Comparison of ENCODE assay signal across 1 cellular context in the genomic region with DNA sequence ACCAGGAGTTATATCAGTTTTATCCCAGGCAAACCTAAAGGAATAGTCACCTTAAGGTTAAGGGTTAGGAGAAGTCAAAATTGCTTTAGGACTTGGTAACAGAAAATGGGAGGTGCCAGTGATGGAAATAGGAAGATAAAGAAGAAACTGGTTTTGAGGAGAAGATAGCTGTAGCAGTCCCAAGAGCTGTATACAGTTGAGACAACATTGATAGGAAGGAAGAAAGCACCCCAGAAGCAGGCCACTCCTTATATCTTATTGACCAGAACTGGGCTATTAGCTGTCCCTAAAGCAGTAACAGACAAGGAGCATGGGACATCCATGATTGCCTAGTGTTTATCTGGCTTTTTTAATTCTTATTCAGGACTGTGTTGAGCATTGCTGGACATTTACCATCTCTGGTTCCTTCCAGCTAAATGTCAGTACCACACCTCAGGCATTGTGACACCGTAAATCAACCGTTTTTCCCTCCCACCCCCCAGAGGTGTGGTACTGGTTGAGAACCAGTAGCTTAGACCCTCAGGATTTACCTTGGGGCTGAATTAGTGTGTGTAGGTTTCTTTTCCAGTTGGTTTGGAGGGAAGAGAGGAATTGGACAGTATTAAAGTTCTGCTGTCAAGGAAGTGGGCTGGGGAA.
TF ChIP-seq lines count a peak whose summit lies in the region.

No MANE protein-coding gene starts in this region.

TF ChIP-seq in K562, 482 proteins besides CTCF, POLR2A, EP300 and RAD21 (continued from another document):
- TF ChIP-seq, protein P1, sequence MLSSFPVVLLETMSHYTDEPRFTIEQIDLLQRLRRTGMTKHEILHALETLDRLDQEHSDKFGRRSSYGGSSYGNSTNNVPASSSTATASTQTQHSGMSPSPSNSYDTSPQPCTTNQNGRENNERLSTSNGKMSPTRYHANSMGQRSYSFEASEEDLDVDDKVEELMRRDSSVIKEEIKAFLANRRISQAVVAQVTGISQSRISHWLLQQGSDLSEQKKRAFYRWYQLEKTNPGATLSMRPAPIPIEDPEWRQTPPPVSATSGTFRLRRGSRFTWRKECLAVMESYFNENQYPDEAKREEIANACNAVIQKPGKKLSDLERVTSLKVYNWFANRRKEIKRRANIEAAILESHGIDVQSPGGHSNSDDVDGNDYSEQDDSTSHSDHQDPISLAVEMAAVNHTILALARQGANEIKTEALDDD (IDR thresholded peaks at IDR 0.05), result peak; percentile 66
- TF ChIP-seq ARID1B (IDR thresholded peaks at IDR 0.05) (peak; percentile 77), GTF2A2 (tag; IDR thresholded peaks at IDR 0.05) (0 out of 2 replicates have a peak, but pooled peaks have one; percentile 46), NR2C1 (IDR thresholded peaks at IDR 0.05) (0 out of 2 replicates have a peak, but pooled peaks have one; percentile 20), NR2C1 (tag; IDR thresholded peaks at IDR 0.05) (no peak), KDM1A (IDR thresholded peaks at IDR 0.05) (peak in 1 of 2 experiments; percentile 43; a peak in 1 of 4 replicates), ELF4 (CRISPR knock-in tag; IDR thresholded peaks at IDR 0.05) (0 out of 2 replicates have a peak, but pooled peaks have one; percentile 3), ZNF778 (CRISPR knock-in tag; IDR thresholded peaks at IDR 0.05) (no peak), PML (IDR thresholded peaks at IDR 0.05; ENCODE audit: low read length) (peak; percentile 24; the same call in 1 of the 2 replicates), HDAC2 (IDR thresholded peaks at IDR 0.05) (peak; percentile 43; the same call in 1 of the 2 replicates), ZNF121 (CRISPR knock-in tag; conservative IDR thresholded peaks at IDR 0.05) (no peak), GATAD2B (IDR thresholded peaks at IDR 0.05; ENCODE audit: borderline replicate concordance) (peak; percentile 61; the same call in 1 of the 2 replicates)
- TF ChIP-seq, protein P2, sequence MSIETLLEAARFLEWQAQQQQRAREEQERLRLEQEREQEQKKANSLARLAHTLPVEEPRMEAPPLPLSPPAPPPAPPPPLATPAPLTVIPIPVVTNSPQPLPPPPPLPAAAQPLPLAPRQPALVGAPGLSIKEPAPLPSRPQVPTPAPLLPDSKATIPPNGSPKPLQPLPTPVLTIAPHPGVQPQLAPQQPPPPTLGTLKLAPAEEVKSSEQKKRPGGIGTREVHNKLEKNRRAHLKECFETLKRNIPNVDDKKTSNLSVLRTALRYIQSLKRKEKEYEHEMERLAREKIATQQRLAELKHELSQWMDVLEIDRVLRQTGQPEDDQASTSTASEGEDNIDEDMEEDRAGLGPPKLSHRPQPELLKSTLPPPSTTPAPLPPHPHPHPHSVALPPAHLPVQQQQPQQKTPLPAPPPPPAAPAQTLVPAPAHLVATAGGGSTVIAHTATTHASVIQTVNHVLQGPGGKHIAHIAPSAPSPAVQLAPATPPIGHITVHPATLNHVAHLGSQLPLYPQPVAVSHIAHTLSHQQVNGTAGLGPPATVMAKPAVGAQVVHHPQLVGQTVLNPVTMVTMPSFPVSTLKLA (conservative IDR thresholded peaks at IDR 0.05), result peak in 1 of 2 experiments; percentile 26; a peak in 2 of 4 replicates
- TF ChIP-seq, protein P3, sequence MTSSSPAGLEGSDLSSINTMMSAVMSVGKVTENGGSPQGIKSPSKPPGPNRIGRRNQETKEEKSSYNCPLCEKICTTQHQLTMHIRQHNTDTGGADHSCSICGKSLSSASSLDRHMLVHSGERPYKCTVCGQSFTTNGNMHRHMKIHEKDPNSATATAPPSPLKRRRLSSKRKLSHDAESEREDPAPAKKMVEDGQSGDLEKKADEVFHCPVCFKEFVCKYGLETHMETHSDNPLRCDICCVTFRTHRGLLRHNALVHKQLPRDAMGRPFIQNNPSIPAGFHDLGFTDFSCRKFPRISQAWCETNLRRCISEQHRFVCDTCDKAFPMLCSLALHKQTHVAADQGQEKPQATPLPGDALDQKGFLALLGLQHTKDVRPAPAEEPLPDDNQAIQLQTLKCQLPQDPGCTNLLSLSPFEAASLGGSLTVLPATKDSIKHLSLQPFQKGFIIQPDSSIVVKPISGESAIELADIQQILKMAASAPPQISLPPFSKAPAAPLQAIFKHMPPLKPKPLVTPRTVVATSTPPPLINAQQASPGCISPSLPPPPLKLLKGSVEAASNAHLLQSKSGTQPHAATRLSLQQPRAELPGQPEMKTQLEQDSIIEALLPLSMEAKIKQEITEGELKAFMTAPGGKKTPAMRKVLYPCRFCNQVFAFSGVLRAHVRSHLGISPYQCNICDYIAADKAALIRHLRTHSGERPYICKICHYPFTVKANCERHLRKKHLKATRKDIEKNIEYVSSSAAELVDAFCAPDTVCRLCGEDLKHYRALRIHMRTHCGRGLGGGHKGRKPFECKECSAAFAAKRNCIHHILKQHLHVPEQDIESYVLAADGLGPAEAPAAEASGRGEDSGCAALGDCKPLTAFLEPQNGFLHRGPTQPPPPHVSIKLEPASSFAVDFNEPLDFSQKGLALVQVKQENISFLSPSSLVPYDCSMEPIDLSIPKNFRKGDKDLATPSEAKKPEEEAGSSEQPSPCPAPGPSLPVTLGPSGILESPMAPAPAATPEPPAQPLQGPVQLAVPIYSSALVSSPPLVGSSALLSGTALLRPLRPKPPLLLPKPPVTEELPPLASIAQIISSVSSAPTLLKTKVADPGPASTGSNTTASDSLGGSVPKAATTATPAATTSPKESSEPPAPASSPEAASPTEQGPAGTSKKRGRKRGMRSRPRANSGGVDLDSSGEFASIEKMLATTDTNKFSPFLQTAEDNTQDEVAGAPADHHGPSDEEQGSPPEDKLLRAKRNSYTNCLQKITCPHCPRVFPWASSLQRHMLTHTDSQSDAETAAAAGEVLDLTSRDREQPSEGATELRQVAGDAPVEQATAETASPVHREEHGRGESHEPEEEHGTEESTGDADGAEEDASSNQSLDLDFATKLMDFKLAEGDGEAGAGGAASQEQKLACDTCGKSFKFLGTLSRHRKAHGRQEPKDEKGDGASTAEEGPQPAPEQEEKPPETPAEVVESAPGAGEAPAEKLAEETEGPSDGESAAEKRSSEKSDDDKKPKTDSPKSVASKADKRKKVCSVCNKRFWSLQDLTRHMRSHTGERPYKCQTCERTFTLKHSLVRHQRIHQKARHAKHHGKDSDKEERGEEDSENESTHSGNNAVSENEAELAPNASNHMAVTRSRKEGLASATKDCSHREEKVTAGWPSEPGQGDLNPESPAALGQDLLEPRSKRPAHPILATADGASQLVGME (CRISPR knock-in tag; IDR thresholded peaks at IDR 0.05), result no peak
- TF ChIP-seq, protein P4, sequence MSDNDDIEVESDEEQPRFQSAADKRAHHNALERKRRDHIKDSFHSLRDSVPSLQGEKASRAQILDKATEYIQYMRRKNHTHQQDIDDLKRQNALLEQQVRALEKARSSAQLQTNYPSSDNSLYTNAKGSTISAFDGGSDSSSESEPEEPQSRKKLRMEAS (CRISPR knock-in tag; IDR thresholded peaks at IDR 0.05), result no peak
- TF ChIP-seq, protein P5, sequence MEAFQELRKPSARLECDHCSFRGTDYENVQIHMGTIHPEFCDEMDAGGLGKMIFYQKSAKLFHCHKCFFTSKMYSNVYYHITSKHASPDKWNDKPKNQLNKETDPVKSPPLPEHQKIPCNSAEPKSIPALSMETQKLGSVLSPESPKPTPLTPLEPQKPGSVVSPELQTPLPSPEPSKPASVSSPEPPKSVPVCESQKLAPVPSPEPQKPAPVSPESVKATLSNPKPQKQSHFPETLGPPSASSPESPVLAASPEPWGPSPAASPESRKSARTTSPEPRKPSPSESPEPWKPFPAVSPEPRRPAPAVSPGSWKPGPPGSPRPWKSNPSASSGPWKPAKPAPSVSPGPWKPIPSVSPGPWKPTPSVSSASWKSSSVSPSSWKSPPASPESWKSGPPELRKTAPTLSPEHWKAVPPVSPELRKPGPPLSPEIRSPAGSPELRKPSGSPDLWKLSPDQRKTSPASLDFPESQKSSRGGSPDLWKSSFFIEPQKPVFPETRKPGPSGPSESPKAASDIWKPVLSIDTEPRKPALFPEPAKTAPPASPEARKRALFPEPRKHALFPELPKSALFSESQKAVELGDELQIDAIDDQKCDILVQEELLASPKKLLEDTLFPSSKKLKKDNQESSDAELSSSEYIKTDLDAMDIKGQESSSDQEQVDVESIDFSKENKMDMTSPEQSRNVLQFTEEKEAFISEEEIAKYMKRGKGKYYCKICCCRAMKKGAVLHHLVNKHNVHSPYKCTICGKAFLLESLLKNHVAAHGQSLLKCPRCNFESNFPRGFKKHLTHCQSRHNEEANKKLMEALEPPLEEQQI (IDR thresholded peaks at IDR 0.05), result 0 out of 2 replicates have a peak, but pooled peaks have one; percentile 28
